ENCODE assay signal across 14 cellular contexts in genomic region chr2:25331686-25332365, GRCh38. TPM values are rescaled to one million over a fixed set of nuclear protein-coding genes. Genes with fewer than 3 reads are reported as not detected.
A peak's percentile ranks its signal among the peaks of the same experiment; 100 is the strongest.
DNase-seq lines count a peak whose midpoint lies in the region; ATAC-seq and TF ChIP-seq lines count a peak whose summit lies in the region.
"Had no signal": no experiment of that assay in that cellular context is flagged by ENCODE, and none has a peak within 500 bp of the region (broad histone marks: within the 10 kb centered on the region; RNA-seq: fewer than 3 reads in every experiment).

No MANE protein-coding gene starts in this region.

- peaks cover 28% of the 10 kb centered on the region for H3K36me3 Mint-ChIP-seq in T-helper 1 cell treated with Interleukin-12 subunit alpha and Interleukin-12 subunit beta and Interleukin-4 antibody, amounts not matched to agents 30 μg/mL and 1 μg/mL, for 36 hours (ENCODE audit: low read depth)
- H3K36me3 Mint-ChIP-seq in activated CD4-positive, alpha-beta T cell treated with anti-CD3 and anti-CD28 coated beads, Interleukin-2, amount 10 ng/mL, durations not matched to agents 24 days and 14 days (ENCODE audit: low read depth) = peaks cover 50% of the 10 kb centered on the region
- H3K36me3 Mint-ChIP-seq in central memory CD8-positive, alpha-beta T cell (ENCODE audit: insufficient read depth) = peaks cover 5% of the 10 kb centered on the region
- H3K36me3 Mint-ChIP-seq in GM23338 (ENCODE audit: low read depth) = peaks cover 7% of the 10 kb centered on the region

- H3K27ac Mint-ChIP-seq in T-helper 1 cell treated with Interleukin-12 subunit alpha and Interleukin-12 subunit beta and Interleukin-4 antibody, amounts not matched to agents 30 μg/mL and 1 μg/mL, for 36 hours = peak overlapping the region; percentile 43
- H3K27ac Mint-ChIP-seq in activated CD4-positive, alpha-beta T cell treated with anti-CD3 and anti-CD28 coated beads, Interleukin-2, amount 10 ng/mL, durations not matched to agents 24 days and 14 days = peak overlapping the region; percentile 77
- peak overlapping the region; percentile 32 for H3K27ac Mint-ChIP-seq in central memory CD8-positive, alpha-beta T cell (ENCODE audit: low read depth)
- no peak overlapping the region for H3K27ac Mint-ChIP-seq in GM23338

- 0 out of 2 replicates have a peak, but pooled peaks cover 4% of the 10 kb centered on the region for H3K79me2 ChIP-seq in GM23338 (replicated peaks; ENCODE audit: insufficient read depth)

- no peak overlapping the region for H3K4me3 ChIP-seq in GM23338
- H3K4me3 ChIP-seq: heart right ventricle, SJSA1 had no signal

- H3F3A ChIP-seq in GM23338 (replicated peaks; ENCODE audit: low read depth) = 0 out of 2 replicates have a peak, but pooled peaks cover 1% of the 10 kb centered on the region

- peaks cover 33% of the 10 kb centered on the region for H3K4me1 Mint-ChIP-seq in T-helper 1 cell treated with Interleukin-12 subunit alpha and Interleukin-12 subunit beta and Interleukin-4 antibody, amounts not matched to agents 30 μg/mL and 1 μg/mL, for 36 hours (ENCODE audit: low read depth)
- H3K4me1 Mint-ChIP-seq in activated CD4-positive, alpha-beta T cell treated with anti-CD3 and anti-CD28 coated beads, Interleukin-2, amount 10 ng/mL, durations not matched to agents 24 days and 14 days = peaks cover 55% of the 10 kb centered on the region
- H3K4me1 Mint-ChIP-seq in central memory CD8-positive, alpha-beta T cell = peaks cover 59% of the 10 kb centered on the region
- peaks cover 40% of the 10 kb centered on the region for H3K4me1 Mint-ChIP-seq in GM23338

- H3K9me3 Mint-ChIP-seq in T-helper 1 cell treated with Interleukin-12 subunit alpha and Interleukin-12 subunit beta and Interleukin-4 antibody, amounts not matched to agents 30 μg/mL and 1 μg/mL, for 36 hours = peaks cover 15% of the 10 kb centered on the region
- no peaks in the 10 kb centered on the region for H3K9me3 Mint-ChIP-seq in activated CD4-positive, alpha-beta T cell treated with anti-CD3 and anti-CD28 coated beads, Interleukin-2, amount 10 ng/mL, durations not matched to agents 24 days and 14 days
- H3K9me3 Mint-ChIP-seq in central memory CD8-positive, alpha-beta T cell = no peaks in the 10 kb centered on the region
- H3K9me3 Mint-ChIP-seq in GM23338 = peaks cover 6% of the 10 kb centered on the region; the same call in 2 of the 3 replicates

- no peak overlapping the region for H2AFZ ChIP-seq in GM23338

- intact Hi-C loops in activated CD4-positive, alpha-beta T cell treated with anti-CD3 and anti-CD28 coated beads, Interleukin-2, amount 10 ng/mL, durations not matched to agents 24 days and 14 days (cut with micrococcal nuclease) = no loop called here

- no peak overlapping the region for H3K27ac ChIP-seq in GM23338 (ENCODE audit: low read depth)
- H3K27ac ChIP-seq: SJSA1 had no signal

- H3K36me3 ChIP-seq in GM23338 (ENCODE audit: insufficient read depth) = no peaks in the 10 kb centered on the region
- H3K36me3 ChIP-seq: SJSA1 had no signal

- DNase-seq in T-helper 1 cell = no peak
- DNase-seq in activated CD4-positive, alpha-beta T cell treated with anti-CD3 and anti-CD28 coated beads, Interleukin-2, amount 10 ng/mL, durations not matched to agents 24 days and 14 days = no peak
- DNase-seq in central memory CD8-positive, alpha-beta T cell (ENCODE audit: low spot score in 2 of 2) = no peak
- DNase-seq in stimulated activated CD4-positive, alpha-beta T cell treated with anti-CD3 and anti-CD28 coated beads, Interleukin-4, amount 100 ng/mL, for 1 hour = peak; percentile 78
- no peak for DNase-seq in NCI-H1417 treated with DMSO at 0.1 percent for 48 hours (lab: John Stamatoyannopoulos, UW)
- no peak for DNase-seq in GM23338 (ENCODE audit: low spot score)
- DNase-seq: 8988T, GOT3, NCI-H446 treated with DMSO at 0.1 percent for 48 hours had no signal

- no peaks in the 10 kb centered on the region; the same call in 1 of the 2 replicates for H4K20me1 ChIP-seq in GM23338 (replicated peaks; ENCODE audit: insufficient read depth)

- no peaks in the 10 kb centered on the region for H3K27me3 Mint-ChIP-seq in T-helper 1 cell treated with Interleukin-12 subunit alpha and Interleukin-12 subunit beta and Interleukin-4 antibody, amounts not matched to agents 30 μg/mL and 1 μg/mL, for 36 hours (ENCODE audit: low read depth)
- no peaks in the 10 kb centered on the region for H3K27me3 Mint-ChIP-seq in activated CD4-positive, alpha-beta T cell treated with anti-CD3 and anti-CD28 coated beads, Interleukin-2, amount 10 ng/mL, durations not matched to agents 24 days and 14 days
- H3K27me3 Mint-ChIP-seq in central memory CD8-positive, alpha-beta T cell = no peaks in the 10 kb centered on the region
- peaks cover 21% of the 10 kb centered on the region for H3K27me3 Mint-ChIP-seq in GM23338 (ENCODE audit: insufficient read depth, low read depth, poor library complexity)

- no peak for ATAC-seq in central memory CD8-positive, alpha-beta T cell (replicated peaks; ENCODE audit: extremely low read depth, poor library complexity, severe bottlenecking)
- no peak for ATAC-seq in GM18517 (IDR thresholded peaks at IDR 0.05; ENCODE audit: unreplicated experiment)
- no peak for ATAC-seq in GM23338
- ATAC-seq: sciatic nerve had no signal

- TF ChIP-seq CTCF in GM23338 (conservative IDR thresholded peaks at IDR 0.05; ENCODE audit: low read depth in 2 of 2) = no peak

- H3K27me3 ChIP-seq in GM23338 (ENCODE audit: insufficient read depth) = no peaks in the 10 kb centered on the region
- H3K27me3 ChIP-seq: heart right ventricle, SJSA1 had no signal

- no peak overlapping the region for H3K4me2 ChIP-seq in GM23338

- peaks cover 37% of the 10 kb centered on the region for H3K4me1 ChIP-seq in GM23338 (ENCODE audit: insufficient read depth)
- H3K4me1 ChIP-seq: SJSA1 had no signal

- no peaks in the 10 kb centered on the region for H3K9me2 ChIP-seq in GM23338 (ENCODE audit: insufficient read depth)

- no peak overlapping the region for H3K4me3 Mint-ChIP-seq in T-helper 1 cell treated with Interleukin-12 subunit alpha and Interleukin-12 subunit beta and Interleukin-4 antibody, amounts not matched to agents 30 μg/mL and 1 μg/mL, for 36 hours
- H3K4me3 Mint-ChIP-seq in activated CD4-positive, alpha-beta T cell treated with anti-CD3 and anti-CD28 coated beads, Interleukin-2, amount 10 ng/mL, durations not matched to agents 24 days and 14 days = peak overlapping the region; percentile 55
- H3K4me3 Mint-ChIP-seq in central memory CD8-positive, alpha-beta T cell = no peak overlapping the region
- no peak overlapping the region; the same call in 2 of the 3 replicates for H3K4me3 Mint-ChIP-seq in GM23338

TF ChIP-seq in GM23338, 12 proteins besides CTCF, POLR2A, EP300 and RAD21:
- TF ChIP-seq ZNF331 (CRISPR knock-in tag; IDR thresholded peaks at IDR 0.05; ENCODE audit: low read depth) = no peak
- no peak for TF ChIP-seq REST (IDR thresholded peaks at IDR 0.05; ENCODE audit: unreplicated experiment)
- no peak for TF ChIP-seq CREB1 (CRISPR knock-in tag; IDR thresholded peaks at IDR 0.05; ENCODE audit: low read depth)
- TF ChIP-seq ETS1 (IDR thresholded peaks at IDR 0.05) = no peak
- no peak for TF ChIP-seq EZH2phosphoT487 (IDR thresholded peaks at IDR 0.05; ENCODE audit: unreplicated experiment)
- TF ChIP-seq POLR2AphosphoS5 (IDR thresholded peaks at IDR 0.05; ENCODE audit: low read depth) = no peak

RNA-seq across cellular contexts. Expression of gene DNMT3A, which starts 9.9 kb away (rescaled TPM):
- total RNA-seq in activated CD4-positive, alpha-beta T cell treated with anti-CD3 and anti-CD28 coated beads, Interleukin-2, amount 10 ng/mL, durations not matched to agents 24 days and 14 days = 97.4 and 102 TPM in 2 replicates
- 67.2 and 80.4 TPM in 2 replicates for total RNA-seq in GM23338 (2014; rRNA removed; shearing (Covaris generic))
- 42.9 and 47.2 TPM in 2 replicates for polyA plus RNA-seq in GM23338 (2016; fragmentation: Nextera tagmentation; extraction: Ambion mirVana)
